ENCODE assay signal across 8 cellular contexts in the genomic region with DNA sequence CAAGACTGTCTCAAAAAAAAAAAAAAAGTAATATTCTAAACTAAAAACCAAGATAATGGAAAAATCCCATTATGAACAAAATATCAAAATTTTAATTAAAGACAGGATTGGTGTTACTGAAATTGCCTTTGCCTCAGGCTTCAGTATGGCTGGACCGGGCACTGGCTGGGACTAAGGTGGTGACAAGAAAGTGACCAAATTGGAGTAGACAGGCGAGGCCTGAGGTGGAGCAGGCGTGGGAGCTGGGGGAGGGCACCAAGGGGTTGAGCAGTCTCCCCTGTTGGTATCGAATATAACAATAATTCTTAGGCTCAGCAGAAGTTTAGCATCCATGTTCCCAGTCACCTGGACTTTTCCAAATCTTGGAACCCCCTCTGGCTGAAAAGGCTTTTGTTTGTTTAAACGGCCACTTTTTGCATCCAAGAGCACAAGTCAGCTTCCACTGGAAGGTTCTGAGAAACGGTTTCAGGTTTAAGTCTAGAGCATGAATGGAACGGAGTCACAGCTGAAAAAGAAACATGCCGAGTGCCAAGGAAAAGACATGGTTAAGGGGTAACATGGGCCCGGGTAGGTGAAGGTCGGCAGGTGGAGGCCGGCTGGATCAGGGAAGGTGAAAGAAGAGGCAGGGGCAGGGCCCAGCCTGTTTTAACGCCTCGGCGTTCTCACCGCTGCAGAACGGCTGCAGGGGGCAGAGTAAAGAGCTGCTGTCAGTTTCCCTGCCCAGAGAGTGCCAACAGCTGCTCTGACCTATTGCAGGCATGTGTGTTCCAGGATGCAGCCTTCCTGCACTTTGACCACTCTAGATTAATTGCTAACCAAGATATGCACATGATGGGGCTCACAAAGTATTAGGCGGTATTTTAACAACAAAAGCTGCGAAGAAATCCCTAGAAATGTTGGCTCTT. TPM values are rescaled to one million over a fixed set of nuclear protein-coding genes. Genes with fewer than 3 reads are reported as not detected.
DNase-seq lines count a peak whose midpoint lies in the region; ATAC-seq and TF ChIP-seq lines count a peak whose summit lies in the region.

No MANE protein-coding gene starts in this region.

- H3K27me3 ChIP-seq in HUES64 (ENCODE audit: insufficient read depth, low read length): no peaks in the 10 kb centered on the region
- no peaks in the 10 kb centered on the region for H3K27me3 ChIP-seq in iPS-15b (ENCODE audit: control insufficient read depth, insufficient read depth, low read length)
- H3K27me3 ChIP-seq in skeletal muscle satellite cell (ENCODE audit: control insufficient read depth, insufficient read depth, low read length): peaks cover 8% of the 10 kb centered on the region

- H3K9me3 ChIP-seq in HUES64 (ENCODE audit: insufficient read depth, low read depth, low read length) (no peaks in the 10 kb centered on the region), iPS-15b (ENCODE audit: control insufficient read depth, insufficient read depth, low read length) (no peaks in the 10 kb centered on the region), skeletal muscle satellite cell (replicated peaks; ENCODE audit: low read length) (no peaks in the 10 kb centered on the region)

- H3K4me3 ChIP-seq in HUES64 (ENCODE audit: low read length) (peak overlapping the region; percentile 54), iPS-15b (ENCODE audit: low read depth, low read length) (peak overlapping the region; percentile 68), skeletal muscle satellite cell (ENCODE audit: low read length) (peak overlapping the region; percentile 91)

- 36% methylated on average over 18 of the region's 18 CpGs for WGBS in HUES64

- ATAC-seq in GM21529 (IDR thresholded peaks at IDR 0.05; ENCODE audit: unreplicated experiment) (peak; percentile 68), SK-N-SH treated with all-trans-retinoic acid at 6 μM for 48 hours (peak; percentile 83)

- H3K36me3 ChIP-seq in HUES64 (ENCODE audit: insufficient read depth, low read length) (no peaks in the 10 kb centered on the region), iPS-15b (ENCODE audit: control insufficient read depth, insufficient read depth, low read length) (no peaks in the 10 kb centered on the region), skeletal muscle satellite cell (ENCODE audit: insufficient read depth, low read length) (no peaks in the 10 kb centered on the region)

- H3K27ac ChIP-seq in HUES64 (ENCODE audit: low read depth, low read length) (no peak overlapping the region), angular gyrus (ENCODE audit: low read depth, low read length) (peak overlapping the region; percentile 76)

- H3K9ac ChIP-seq in HUES64 (ENCODE audit: low read depth, low read length) (no peak overlapping the region), iPS-15b (ENCODE audit: low read depth, low read length) (no peak overlapping the region), skeletal muscle satellite cell (ENCODE audit: low read depth, low read length) (peak overlapping the region; percentile 61)

- H3K4me2 ChIP-seq in skeletal muscle satellite cell (ENCODE audit: low read length): peak overlapping the region; percentile 86

- peak; percentile 32 for DNase-seq in Daoy (ENCODE audit: low read depth)
- no peak for DNase-seq in NCI-H1048 (lab: John Stamatoyannopoulos, UW)

- peaks cover 10% of the 10 kb centered on the region for H3K4me1 ChIP-seq in HUES64 (ENCODE audit: insufficient read depth, low read length)
- H3K4me1 ChIP-seq in iPS-15b (ENCODE audit: control insufficient read depth, insufficient read depth, low read length): peaks cover 11% of the 10 kb centered on the region
- peaks cover 8% of the 10 kb centered on the region for H3K4me1 ChIP-seq in skeletal muscle satellite cell (ENCODE audit: control insufficient read depth, insufficient read depth, low read length)

TF ChIP-seq in SK-N-SH treated with all-trans-retinoic acid at 6 μM for 48 hours, 23 proteins besides CTCF, POLR2A, EP300 and RAD21 (continues in another document):
- TF ChIP-seq, protein P1, sequence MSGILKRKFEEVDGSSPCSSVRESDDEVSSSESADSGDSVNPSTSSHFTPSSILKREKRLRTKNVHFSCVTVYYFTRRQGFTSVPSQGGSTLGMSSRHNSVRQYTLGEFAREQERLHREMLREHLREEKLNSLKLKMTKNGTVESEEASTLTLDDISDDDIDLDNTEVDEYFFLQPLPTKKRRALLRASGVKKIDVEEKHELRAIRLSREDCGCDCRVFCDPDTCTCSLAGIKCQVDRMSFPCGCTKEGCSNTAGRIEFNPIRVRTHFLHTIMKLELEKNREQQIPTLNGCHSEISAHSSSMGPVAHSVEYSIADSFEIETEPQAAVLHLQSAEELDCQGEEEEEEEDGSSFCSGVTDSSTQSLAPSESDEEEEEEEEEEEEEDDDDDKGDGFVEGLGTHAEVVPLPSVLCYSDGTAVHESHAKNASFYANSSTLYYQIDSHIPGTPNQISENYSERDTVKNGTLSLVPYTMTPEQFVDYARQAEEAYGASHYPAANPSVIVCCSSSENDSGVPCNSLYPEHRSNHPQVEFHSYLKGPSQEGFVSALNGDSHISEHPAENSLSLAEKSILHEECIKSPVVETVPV (CRISPR knock-in tag; IDR thresholded peaks at IDR 0.05): no peak
- TF ChIP-seq CSDC2 (CRISPR knock-in tag; IDR thresholded peaks at IDR 0.05): no peak
- TF ChIP-seq ZNF70 (CRISPR knock-in tag; IDR thresholded peaks at IDR 0.05): no peak
- TF ChIP-seq GLIS3 (CRISPR knock-in tag; IDR thresholded peaks at IDR 0.05): no peak
- TF ChIP-seq ARNTL (CRISPR knock-in tag; IDR thresholded peaks at IDR 0.05; ENCODE audit: borderline replicate concordance, low read depth): no peak
- TF ChIP-seq, protein P2, sequence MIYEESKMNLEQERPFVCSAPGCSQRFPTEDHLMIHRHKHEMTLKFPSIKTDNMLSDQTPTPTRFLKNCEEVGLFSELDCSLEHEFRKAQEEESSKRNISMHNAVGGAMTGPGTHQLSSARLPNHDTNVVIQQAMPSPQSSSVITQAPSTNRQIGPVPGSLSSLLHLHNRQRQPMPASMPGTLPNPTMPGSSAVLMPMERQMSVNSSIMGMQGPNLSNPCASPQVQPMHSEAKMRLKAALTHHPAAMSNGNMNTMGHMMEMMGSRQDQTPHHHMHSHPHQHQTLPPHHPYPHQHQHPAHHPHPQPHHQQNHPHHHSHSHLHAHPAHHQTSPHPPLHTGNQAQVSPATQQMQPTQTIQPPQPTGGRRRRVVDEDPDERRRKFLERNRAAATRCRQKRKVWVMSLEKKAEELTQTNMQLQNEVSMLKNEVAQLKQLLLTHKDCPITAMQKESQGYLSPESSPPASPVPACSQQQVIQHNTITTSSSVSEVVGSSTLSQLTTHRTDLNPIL (CRISPR knock-in tag; IDR thresholded peaks at IDR 0.05; ENCODE audit: low read depth): no peak
- no peak for TF ChIP-seq ZNF565 (CRISPR knock-in tag; conservative IDR thresholded peaks at IDR 0.05; ENCODE audit: low read depth)
- no peak for TF ChIP-seq ZC3H10 (CRISPR knock-in tag; IDR thresholded peaks at IDR 0.05)
- TF ChIP-seq PPARA (CRISPR knock-in tag; IDR thresholded peaks at IDR 0.05; ENCODE audit: borderline replicate concordance): no peak
- TF ChIP-seq, protein P3, sequence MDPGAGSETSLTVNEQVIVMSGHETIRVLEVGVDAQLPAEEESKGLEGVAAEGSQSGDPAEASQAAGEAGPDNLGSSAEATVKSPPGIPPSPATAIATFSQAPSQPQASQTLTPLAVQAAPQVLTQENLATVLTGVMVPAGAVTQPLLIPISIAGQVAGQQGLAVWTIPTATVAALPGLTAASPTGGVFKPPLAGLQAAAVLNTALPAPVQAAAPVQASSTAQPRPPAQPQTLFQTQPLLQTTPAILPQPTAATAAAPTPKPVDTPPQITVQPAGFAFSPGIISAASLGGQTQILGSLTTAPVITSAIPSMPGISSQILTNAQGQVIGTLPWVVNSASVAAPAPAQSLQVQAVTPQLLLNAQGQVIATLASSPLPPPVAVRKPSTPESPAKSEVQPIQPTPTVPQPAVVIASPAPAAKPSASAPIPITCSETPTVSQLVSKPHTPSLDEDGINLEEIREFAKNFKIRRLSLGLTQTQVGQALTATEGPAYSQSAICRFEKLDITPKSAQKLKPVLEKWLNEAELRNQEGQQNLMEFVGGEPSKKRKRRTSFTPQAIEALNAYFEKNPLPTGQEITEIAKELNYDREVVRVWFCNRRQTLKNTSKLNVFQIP (CRISPR knock-in tag; IDR thresholded peaks at IDR 0.05; ENCODE audit: borderline replicate concordance, low read depth): no peak
- TF ChIP-seq, protein P4, sequence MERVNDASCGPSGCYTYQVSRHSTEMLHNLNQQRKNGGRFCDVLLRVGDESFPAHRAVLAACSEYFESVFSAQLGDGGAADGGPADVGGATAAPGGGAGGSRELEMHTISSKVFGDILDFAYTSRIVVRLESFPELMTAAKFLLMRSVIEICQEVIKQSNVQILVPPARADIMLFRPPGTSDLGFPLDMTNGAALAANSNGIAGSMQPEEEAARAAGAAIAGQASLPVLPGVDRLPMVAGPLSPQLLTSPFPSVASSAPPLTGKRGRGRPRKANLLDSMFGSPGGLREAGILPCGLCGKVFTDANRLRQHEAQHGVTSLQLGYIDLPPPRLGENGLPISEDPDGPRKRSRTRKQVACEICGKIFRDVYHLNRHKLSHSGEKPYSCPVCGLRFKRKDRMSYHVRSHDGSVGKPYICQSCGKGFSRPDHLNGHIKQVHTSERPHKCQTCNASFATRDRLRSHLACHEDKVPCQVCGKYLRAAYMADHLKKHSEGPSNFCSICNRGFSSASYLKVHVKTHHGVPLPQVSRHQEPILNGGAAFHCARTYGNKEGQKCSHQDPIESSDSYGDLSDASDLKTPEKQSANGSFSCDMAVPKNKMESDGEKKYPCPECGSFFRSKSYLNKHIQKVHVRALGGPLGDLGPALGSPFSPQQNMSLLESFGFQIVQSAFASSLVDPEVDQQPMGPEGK (CRISPR knock-in tag; IDR thresholded peaks at IDR 0.05; ENCODE audit: borderline replicate concordance): no peak
- no peak for TF ChIP-seq RARB (CRISPR knock-in tag; IDR thresholded peaks at IDR 0.05)

RNA-seq across cellular contexts. Expression of a gene that starts 0.8 kb away (rescaled TPM):
- 0.36 and 4.6 TPM in 2 replicates for total RNA-seq in Daoy (2014; rRNA removed; shearing (Covaris generic))
- polyA plus RNA-seq in HUES64 (2013, experiment 1 of 2): 9.4 TPM
- polyA plus RNA-seq in HUES64 (2013, experiment 2 of 2): 9.6 TPM
- total RNA-seq in skeletal muscle satellite cell (2012; rRNA removed): 1.5 and 1.8 TPM in 2 replicates
